Comparison of ENCODE assay signal across 1 cellular context in the genomic region with DNA sequence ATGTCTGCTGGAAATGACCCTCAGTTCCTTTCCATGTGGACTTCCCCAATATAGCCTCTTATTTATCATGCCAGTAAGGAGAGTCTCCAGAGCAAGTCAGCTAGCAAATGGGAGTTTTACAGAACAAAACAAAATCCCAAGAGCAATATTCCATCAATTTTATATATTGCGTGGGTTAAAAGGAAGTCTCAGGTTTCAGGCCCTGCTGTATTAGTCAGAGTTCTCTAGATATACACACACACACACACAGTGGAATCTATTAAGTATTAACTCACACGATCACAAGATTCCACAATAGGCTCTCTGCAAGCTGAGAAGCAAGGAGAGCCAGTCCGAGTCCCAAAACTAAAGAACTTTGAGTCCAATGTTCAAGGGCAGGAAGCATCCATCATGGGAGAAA.
TF ChIP-seq lines count a peak whose summit lies in the region.

No MANE protein-coding gene starts in this region.

TF ChIP-seq in SK-N-SH treated with all-trans-retinoic acid at 6 μM for 48 hours, 23 proteins besides CTCF, POLR2A, EP300 and RAD21 (continued from another document):
- TF ChIP-seq, protein P1, sequence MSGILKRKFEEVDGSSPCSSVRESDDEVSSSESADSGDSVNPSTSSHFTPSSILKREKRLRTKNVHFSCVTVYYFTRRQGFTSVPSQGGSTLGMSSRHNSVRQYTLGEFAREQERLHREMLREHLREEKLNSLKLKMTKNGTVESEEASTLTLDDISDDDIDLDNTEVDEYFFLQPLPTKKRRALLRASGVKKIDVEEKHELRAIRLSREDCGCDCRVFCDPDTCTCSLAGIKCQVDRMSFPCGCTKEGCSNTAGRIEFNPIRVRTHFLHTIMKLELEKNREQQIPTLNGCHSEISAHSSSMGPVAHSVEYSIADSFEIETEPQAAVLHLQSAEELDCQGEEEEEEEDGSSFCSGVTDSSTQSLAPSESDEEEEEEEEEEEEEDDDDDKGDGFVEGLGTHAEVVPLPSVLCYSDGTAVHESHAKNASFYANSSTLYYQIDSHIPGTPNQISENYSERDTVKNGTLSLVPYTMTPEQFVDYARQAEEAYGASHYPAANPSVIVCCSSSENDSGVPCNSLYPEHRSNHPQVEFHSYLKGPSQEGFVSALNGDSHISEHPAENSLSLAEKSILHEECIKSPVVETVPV (CRISPR knock-in tag; IDR thresholded peaks at IDR 0.05): no peak
- TF ChIP-seq POU6F1 (CRISPR knock-in tag; IDR thresholded peaks at IDR 0.05; ENCODE audit: borderline replicate concordance, low read depth) (no peak), ISL1 (CRISPR knock-in tag; IDR thresholded peaks at IDR 0.05) (no peak), BACH2 (CRISPR knock-in tag; IDR thresholded peaks at IDR 0.05; ENCODE audit: borderline replicate concordance) (no peak), OSR1 (CRISPR knock-in tag; IDR thresholded peaks at IDR 0.05) (no peak)
